8 cellular contexts compared by ENCODE assay signal in genomic region chr5:65411356-65411755, GRCh38.
"Had no signal": no experiment of that assay in that cellular context is flagged by ENCODE, and none has a peak within 500 bp of the region (broad histone marks: within the 10 kb centered on the region; RNA-seq: fewer than 3 reads in every experiment).

No MANE protein-coding gene starts in this region.

- FAIRE-seq: G401.6, GM12878, GM12891, GM12892, GM18507, GM19239 had no signal

- H3K4me3 ChIP-seq: GM12878 had no signal

- DNase-seq: GDM1, GF-D8 had no signal

- ATAC-seq: GM12878 had no signal
